20 cellular contexts compared by ENCODE assay signal in the genomic region with DNA sequence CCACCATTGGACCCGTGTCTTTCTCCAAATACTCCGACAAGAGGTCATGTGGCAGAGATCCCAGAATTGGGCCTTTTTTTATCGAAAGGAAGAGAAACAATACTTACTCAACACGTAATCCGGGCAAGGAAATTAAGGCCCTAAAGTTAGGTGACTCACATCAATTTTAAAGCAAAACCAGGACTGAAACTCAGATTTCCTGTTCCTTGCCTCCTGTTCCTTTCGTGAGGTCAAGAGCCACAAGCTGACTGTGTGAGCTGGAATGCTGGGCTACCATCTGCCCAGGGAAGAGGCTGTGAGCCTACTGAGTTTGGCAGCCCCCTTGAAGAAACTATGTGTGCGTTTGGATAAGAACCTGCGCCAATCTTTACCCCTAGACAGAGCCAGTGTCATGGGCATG. TPM values are rescaled to one million over a fixed set of nuclear protein-coding genes. Genes with fewer than 3 reads are reported as not detected.
DNase-seq lines count a peak whose midpoint lies in the region; ATAC-seq and TF ChIP-seq lines count a peak whose summit lies in the region.
"Had no signal": no experiment of that assay in that cellular context is flagged by ENCODE, and none has a peak within 500 bp of the region (broad histone marks: within the 10 kb centered on the region; RNA-seq: fewer than 3 reads in every experiment).

No MANE protein-coding gene starts in this region.

- H3K27ac Mint-ChIP-seq in activated CD8-positive, alpha-beta T cell treated with anti-CD3 and anti-CD28 coated beads, Interleukin-2, amount 10 ng/mL, durations not matched to agents 7 days and 5 days: no peak overlapping the region
- no peak overlapping the region for H3K27ac Mint-ChIP-seq in chondrocyte (ENCODE audit: unreplicated experiment)

- H3K4me1 Mint-ChIP-seq in activated CD8-positive, alpha-beta T cell treated with anti-CD3 and anti-CD28 coated beads, Interleukin-2, amount 10 ng/mL, durations not matched to agents 7 days and 5 days (ENCODE audit: low read depth): no peaks in the 10 kb centered on the region
- H3K4me1 Mint-ChIP-seq in chondrocyte (ENCODE audit: low read depth): peaks cover 8% of the 10 kb centered on the region
- H3K4me1 Mint-ChIP-seq: IgD-negative memory B cell had no signal

- POLR2A ChIA-PET in activated CD8-positive, alpha-beta T cell treated with anti-CD3 and anti-CD28 coated beads, Interleukin-2, amount 10 ng/mL, durations not matched to agents 7 days and 5 days (lab: Charles Lee): no interaction called here

- no peaks in the 10 kb centered on the region for H3K9me3 Mint-ChIP-seq in activated CD8-positive, alpha-beta T cell treated with anti-CD3 and anti-CD28 coated beads, Interleukin-2, amount 10 ng/mL, durations not matched to agents 7 days and 5 days (ENCODE audit: insufficient read depth)
- H3K9me3 Mint-ChIP-seq in chondrocyte (ENCODE audit: low read depth): peaks cover 3% of the 10 kb centered on the region

- peak; percentile 78 for DNase-seq in AG10803 (ENCODE audit: low read depth)
- peak; percentile 96 for DNase-seq in HT1080 (ENCODE audit: low read depth)
- DNase-seq in cardiac fibroblast (ENCODE audit: low read depth in 2 of 2): peak; percentile 81 to 85
- peak; percentile 94 for DNase-seq in glomerular endothelial cell (ENCODE audit: extremely low read depth, low read depth, low spot score)
- DNase-seq in activated CD8-positive, alpha-beta T cell treated with anti-CD3 and anti-CD28 coated beads, Interleukin-2, amount 10 ng/mL, durations not matched to agents 7 days and 5 days: no peak
- no peak for DNase-seq in activated CD4-positive, CD25-positive, alpha-beta regulatory T cell treated with anti-CD3 and anti-CD28 coated beads, Interleukin-2, amount 50 U/mL, for 72 hours
- no peak for DNase-seq in chondrocyte (ENCODE audit: low spot score)
- no peak for DNase-seq in hypothalamus (lab: John Stamatoyannopoulos, UW)
- DNase-seq: activated CD8-positive, alpha-beta memory T cell treated with anti-CD3 and anti-CD28 coated beads, Interleukin-2, amount 50 U/mL, for 4 hours; activated naive CD4-positive, alpha-beta T cell treated with Interleukin-2 at 50 U/mL for 16 hours; BE2C; cerebellar nuclear complex; DMS53; gastrocnemius medialis; occipital lobe; stimulated activated CD4-positive, alpha-beta T cell treated with anti-CD3 and anti-CD28 coated beads, Interleukin-15, amount 100 ng/mL, for 24 hours had no signal

- no peak for TF ChIP-seq CTCF in AG10803 (conservative IDR thresholded peaks at IDR 0.05; ENCODE audit: low read length)
- no peak for TF ChIP-seq CTCF in cardiac fibroblast (IDR thresholded peaks at IDR 0.05; ENCODE audit: low read depth, low read length)
- no peak for TF ChIP-seq CTCF in chondrocyte (IDR thresholded peaks at IDR 0.05)

- peaks cover 13% of the 10 kb centered on the region for H3K27me3 Mint-ChIP-seq in activated CD8-positive, alpha-beta T cell treated with anti-CD3 and anti-CD28 coated beads, Interleukin-2, amount 10 ng/mL, durations not matched to agents 7 days and 5 days (ENCODE audit: low read depth)
- peaks cover 13% of the 10 kb centered on the region for H3K27me3 Mint-ChIP-seq in chondrocyte (ENCODE audit: low read depth)

- H3K36me3 Mint-ChIP-seq in activated CD8-positive, alpha-beta T cell treated with anti-CD3 and anti-CD28 coated beads, Interleukin-2, amount 10 ng/mL, durations not matched to agents 7 days and 5 days (ENCODE audit: low read depth): no peaks in the 10 kb centered on the region
- peaks cover 1% of the 10 kb centered on the region for H3K36me3 Mint-ChIP-seq in chondrocyte (ENCODE audit: low read depth)
- H3K36me3 Mint-ChIP-seq: IgD-negative memory B cell had no signal

- H3K4me3 Mint-ChIP-seq in activated CD8-positive, alpha-beta T cell treated with anti-CD3 and anti-CD28 coated beads, Interleukin-2, amount 10 ng/mL, durations not matched to agents 7 days and 5 days: no peak overlapping the region
- H3K4me3 Mint-ChIP-seq in chondrocyte (ENCODE audit: unreplicated experiment): no peak overlapping the region
- H3K4me3 Mint-ChIP-seq: IgD-negative memory B cell had no signal

- ATAC-seq in activated CD8-positive, alpha-beta T cell treated with anti-CD3 and anti-CD28 coated beads, Interleukin-2, amount 10 ng/mL, durations not matched to agents 7 days and 5 days: no peak
- ATAC-seq: gastrocnemius medialis, GM12878 had no signal

- H3K4me3 ChIP-seq in AG10803 (ENCODE audit: low read length): no peak overlapping the region
- no peak overlapping the region for H3K4me3 ChIP-seq in cardiac fibroblast (replicated peaks in 1 of 2; ENCODE audit: low read depth in 2 of 2, low read length in 2 of 2)
- H3K4me3 ChIP-seq: gastrocnemius medialis, GM12878, thoracic aorta had no signal

- CTCF ChIA-PET in activated CD8-positive, alpha-beta T cell treated with anti-CD3 and anti-CD28 coated beads, Interleukin-2, amount 10 ng/mL, durations not matched to agents 7 days and 5 days (lab: Charles Lee): no interaction called here

RNA-seq across cellular contexts. Expression of a gene that starts 27.1 kb away (rescaled TPM):
- total RNA-seq in HT1080 (2014; rRNA removed; shearing (Covaris generic)): not detected in 2 replicates
- not detected in 2 replicates for polyA plus RNA-seq in HT1080 (2015; cell fraction: cytosol; rRNA removed)
- polyA plus RNA-seq in HT1080 (2015; cell fraction: nucleus; rRNA removed): not detected in 2 replicates
- total RNA-seq in glomerular endothelial cell: not detected in 2 replicates
- not detected for total RNA-seq in activated CD8-positive, alpha-beta T cell treated with anti-CD3 and anti-CD28 coated beads, Interleukin-2, amount 10 ng/mL, durations not matched to agents 7 days and 5 days
- not detected in 3 replicates for total RNA-seq in chondrocyte
- total RNA-seq: gastrocnemius medialis, mononuclear cell, occipital lobe had no signal
- polyA plus RNA-seq: IgD-negative memory B cell had no signal

RNA-seq across cellular contexts. Expression of a gene that starts 29.3 kb away (rescaled TPM):
- total RNA-seq in HT1080 (2014; rRNA removed; shearing (Covaris generic)): 14.6 and 18.9 TPM in 2 replicates
- 15.4 and 16.7 TPM in 2 replicates for polyA plus RNA-seq in HT1080 (2015; cell fraction: cytosol; rRNA removed)
- polyA plus RNA-seq in HT1080 (2015; cell fraction: nucleus; rRNA removed): 21.6 and 25.0 TPM in 2 replicates
- 31.9 and 52.1 TPM in 2 replicates for total RNA-seq in glomerular endothelial cell
- total RNA-seq in activated CD8-positive, alpha-beta T cell treated with anti-CD3 and anti-CD28 coated beads, Interleukin-2, amount 10 ng/mL, durations not matched to agents 7 days and 5 days: 10 to 100 TPM; 23.9 to 25.7 TPM
- total RNA-seq in chondrocyte: 8.1 to 10.3 TPM (median 9.9 TPM) in 3 replicates

Comparison
In these comparisons a context has a peak if more than half of its experiments do, and no peak if none do; other contexts are left out.
1. DNase-seq: peak in AG10803 (single experiment), HT1080 (single experiment), cardiac fibroblast (2 of 2) and glomerular endothelial cell (single experiment); none in activated CD8-positive, alpha-beta T cell treated with anti-CD3 and anti-CD28 coated beads, Interleukin-2, amount 10 ng/mL, durations not matched to agents 7 days and 5 days (single experiment), activated CD4-positive, CD25-positive, alpha-beta regulatory T cell treated with anti-CD3 and anti-CD28 coated beads, Interleukin-2, amount 50 U/mL, for 72 hours (single experiment), chondrocyte (single experiment) and hypothalamus (0 of 51).